Comparison of ENCODE assay signal across 20 cellular contexts in genomic region chr6:3741477-3741871, GRCh38. TPM values are rescaled to one million over a fixed set of nuclear protein-coding genes. Genes with fewer than 3 reads are reported as not detected.
DNase-seq lines count a peak whose midpoint lies in the region; TF ChIP-seq lines count a peak whose summit lies in the region.
"Had no signal": no experiment of that assay in that cellular context is flagged by ENCODE, and none has a peak within 500 bp of the region (broad histone marks: within the 10 kb centered on the region; RNA-seq: fewer than 3 reads in every experiment).

No MANE protein-coding gene starts in this region.

- 78% methylated on average over 13 of the region's 13 CpGs for WGBS in suprapubic skin

- H3K4me1 ChIP-seq in neural progenitor cell (no peaks in the 10 kb centered on the region), suprapubic skin (peaks cover 82% of the 10 kb centered on the region)

- H3K9me3 ChIP-seq in neural progenitor cell (ENCODE audit: low read depth) = no peaks in the 10 kb centered on the region
- no peaks in the 10 kb centered on the region for H3K9me3 ChIP-seq in suprapubic skin
- H3K9me3 ChIP-seq: BE2C, Caco-2, SK-N-SH had no signal

- H3K36me3 ChIP-seq in neural progenitor cell = no peaks in the 10 kb centered on the region
- peaks cover 24% of the 10 kb centered on the region for H3K36me3 ChIP-seq in suprapubic skin
- H3K36me3 ChIP-seq: BE2C had no signal

- no peak for TF ChIP-seq CTCF in RWPE1 (conservative IDR thresholded peaks at IDR 0.05; ENCODE audit: low read depth)
- TF ChIP-seq CTCF in neural progenitor cell (IDR thresholded peaks at IDR 0.05) = no peak
- TF ChIP-seq CTCF in suprapubic skin (IDR thresholded peaks at IDR 0.05) = no peak

- no peak overlapping the region for H3K4me2 ChIP-seq in neural progenitor cell

- no peak overlapping the region for H2AFZ ChIP-seq in neural progenitor cell (replicated peaks)
- H2AFZ ChIP-seq: PC-9 had no signal

- no peaks in the 10 kb centered on the region for H3F3A ChIP-seq in neural progenitor cell (ENCODE audit: low read depth)

- CTCF ChIA-PET in RWPE1 (lab: Yijun Ruan, JAX) = interaction anchor here (0.5 to 2.3 kb wide), 7 partner anchors 108 to 300 kb away, joined by 3 to 11 read pairs (median 4); partner anchors contain the start of gene FAM50B

- H3K9me3 Mint-ChIP-seq in neural progenitor cell = peaks cover 1% of the 10 kb centered on the region
- H3K9me3 Mint-ChIP-seq: activated naive CD4-positive, alpha-beta T cell treated with anti-CD3 and anti-CD28 coated beads, Interleukin-2, amount 50 U/mL, for 24 hours; activated T-cell treated with anti-CD3 and anti-CD28 coated beads, Interleukin-2, amount 50 U/mL, for 72 hours; HFFc6; nephron had no signal

- POLR2A ChIA-PET in RWPE1 (lab: Yijun Ruan, JAX; ENCODE audit: low non-redundant PET) = no interaction called here

- H3K4me3 Mint-ChIP-seq in neural progenitor cell = no peak overlapping the region

- no peak overlapping the region for H3K27ac Mint-ChIP-seq in neural progenitor cell
- H3K27ac Mint-ChIP-seq: activated naive CD4-positive, alpha-beta T cell treated with anti-CD3 and anti-CD28 coated beads, Interleukin-2, amount 50 U/mL, for 24 hours; nephron had no signal

- H3K4me3 ChIP-seq in neural progenitor cell (no peak overlapping the region), suprapubic skin (no peak overlapping the region)
- H3K4me3 ChIP-seq: PC-9 had no signal

- no peaks in the 10 kb centered on the region for H3K79me2 ChIP-seq in neural progenitor cell (ENCODE audit: low read depth)

- no peak overlapping the region for H3K9ac ChIP-seq in neural progenitor cell

- peaks cover 4% of the 10 kb centered on the region for H3K27me3 Mint-ChIP-seq in neural progenitor cell (ENCODE audit: insufficient read depth, low read depth)

- TF ChIP-seq POLR2A in suprapubic skin (IDR thresholded peaks at IDR 0.05) = no peak

- H3K27ac ChIP-seq in RWPE1 = peak overlapping the region; percentile 44; the same call in 1 of the 2 replicates
- H3K27ac ChIP-seq in neural progenitor cell = no peak overlapping the region
- H3K27ac ChIP-seq in suprapubic skin = peak overlapping the region; percentile 47
- H3K27ac ChIP-seq: PC-9 had no signal

- DNase-seq in NCI-H146 (lab: John Stamatoyannopoulos, UW) (peak; percentile 33), NCI-H146 treated with DMSO at 0.1 percent for 48 hours (lab: John Stamatoyannopoulos, UW; ENCODE audit: unreplicated experiment) (no peak), RWPE1 (ENCODE audit: low spot score) (no peak), neural progenitor cell (ENCODE audit: low spot score) (peak; percentile 34), suprapubic skin (ENCODE audit: low spot score in 2 of 2) (peak in 1 of 2 donors; percentile 77), pons (ENCODE audit: low spot score) (no peak), DMS114 treated with DMSO at 0.1 percent for 48 hours (lab: John Stamatoyannopoulos, UW; ENCODE audit: unreplicated experiment) (no peak), T-helper 1 cell (no peak)
- DNase-seq: activated CD4-positive, CD25-positive, alpha-beta regulatory T cell; activated T-cell treated with anti-CD3 and anti-CD28 coated beads, Interleukin-2, amount 50 U/mL, for 72 hours; BE2C; Caco-2; EL; HFFc6; NCI-H524 treated with DMSO at 0.1 percent for 48 hours; SK-N-SH; T-helper 9 cell had no signal

- H3K36me3 Mint-ChIP-seq in neural progenitor cell = peaks cover 12% of the 10 kb centered on the region
- H3K36me3 Mint-ChIP-seq: activated naive CD4-positive, alpha-beta T cell treated with anti-CD3 and anti-CD28 coated beads, Interleukin-2, amount 50 U/mL, for 24 hours had no signal

- H4K20me1 ChIP-seq in neural progenitor cell (ENCODE audit: low read depth) = no peaks in the 10 kb centered on the region

- peaks cover 27% of the 10 kb centered on the region for H3K4me1 Mint-ChIP-seq in neural progenitor cell

- peaks cover 20% of the 10 kb centered on the region for H3K27me3 ChIP-seq in neural progenitor cell
- no peaks in the 10 kb centered on the region for H3K27me3 ChIP-seq in suprapubic skin

- no peak for TF ChIP-seq EP300 in suprapubic skin (IDR thresholded peaks at IDR 0.05)

RNA-seq across cellular contexts. Expression of gene PXDC1, which starts 10.0 kb away (rescaled TPM):
- total RNA-seq in neural progenitor cell (ENCODE audit: low replicate concordance) = 1.5 and 2.0 TPM in 2 replicates
- 100 to 1,000 TPM in 1 of 4 donors, 10 to 100 TPM in 3; 63.1 to 108 (median 68.5) TPM for total RNA-seq in suprapubic skin

Comparison
In these comparisons a context has a peak if more than half of its experiments do, and no peak if none do; other contexts are left out.
1. DNase-seq: peak in NCI-H146 (single experiment) and neural progenitor cell (single experiment); none in NCI-H146 treated with DMSO at 0.1 percent for 48 hours (single experiment), RWPE1 (single experiment), pons (single experiment), DMS114 treated with DMSO at 0.1 percent for 48 hours (single experiment) and T-helper 1 cell (0 of 5).
2. RNA of gene PXDC1, which starts 10.0 kb away (total RNA-seq): 63.1 to 108 TPM in suprapubic skin; 1.5 to 2.0 TPM in neural progenitor cell; every median in the first group is over 10 times any median in the second.